Comparison of ENCODE assay signal across 1 cellular context in genomic region chr1:151327223-151327902, GRCh38.
TF ChIP-seq lines count a peak whose summit lies in the region.

Gene PI4KB, minus strand, starts transcription at chr1:151327416. Its CDS starts 10,935 bp downstream, at chr1:151316481.

TF ChIP-seq in HepG2, 621 proteins besides CTCF, POLR2A, EP300 and RAD21 (continued from another document):
- no peak for TF ChIP-seq SNAPC4 (CRISPR knock-in tag; IDR thresholded peaks at IDR 0.05)
- no peak for TF ChIP-seq ZNF879 (CRISPR knock-in tag; IDR thresholded peaks at IDR 0.05)
- no peak for TF ChIP-seq ZNF484 (CRISPR knock-in tag; IDR thresholded peaks at IDR 0.05; ENCODE audit: borderline replicate concordance, low read depth)
- no peak for TF ChIP-seq TOPORS (CRISPR knock-in tag; IDR thresholded peaks at IDR 0.05)
- TF ChIP-seq LCORL (IDR thresholded peaks at IDR 0.05) = no peak
- TF ChIP-seq LCORL (CRISPR knock-in tag; IDR thresholded peaks at IDR 0.05) = 0 out of 2 replicates have a peak, but pooled peaks have one; percentile 14
- TF ChIP-seq ZNF468 (CRISPR knock-in tag; IDR thresholded peaks at IDR 0.05) = no peak
- no peak for TF ChIP-seq SALL2 (CRISPR knock-in tag; IDR thresholded peaks at IDR 0.05)
- TF ChIP-seq ZNF138 (CRISPR knock-in tag; IDR thresholded peaks at IDR 0.05; ENCODE audit: low read depth) = 0 out of 2 replicates have a peak, but pooled peaks have one; percentile 62
- TF ChIP-seq, protein P1, sequence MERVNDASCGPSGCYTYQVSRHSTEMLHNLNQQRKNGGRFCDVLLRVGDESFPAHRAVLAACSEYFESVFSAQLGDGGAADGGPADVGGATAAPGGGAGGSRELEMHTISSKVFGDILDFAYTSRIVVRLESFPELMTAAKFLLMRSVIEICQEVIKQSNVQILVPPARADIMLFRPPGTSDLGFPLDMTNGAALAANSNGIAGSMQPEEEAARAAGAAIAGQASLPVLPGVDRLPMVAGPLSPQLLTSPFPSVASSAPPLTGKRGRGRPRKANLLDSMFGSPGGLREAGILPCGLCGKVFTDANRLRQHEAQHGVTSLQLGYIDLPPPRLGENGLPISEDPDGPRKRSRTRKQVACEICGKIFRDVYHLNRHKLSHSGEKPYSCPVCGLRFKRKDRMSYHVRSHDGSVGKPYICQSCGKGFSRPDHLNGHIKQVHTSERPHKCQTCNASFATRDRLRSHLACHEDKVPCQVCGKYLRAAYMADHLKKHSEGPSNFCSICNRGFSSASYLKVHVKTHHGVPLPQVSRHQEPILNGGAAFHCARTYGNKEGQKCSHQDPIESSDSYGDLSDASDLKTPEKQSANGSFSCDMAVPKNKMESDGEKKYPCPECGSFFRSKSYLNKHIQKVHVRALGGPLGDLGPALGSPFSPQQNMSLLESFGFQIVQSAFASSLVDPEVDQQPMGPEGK (CRISPR knock-in tag; IDR thresholded peaks at IDR 0.05) = no peak
- TF ChIP-seq ZNF343 (CRISPR knock-in tag; IDR thresholded peaks at IDR 0.05) = no peak
- no peak for TF ChIP-seq SOX6 (IDR thresholded peaks at IDR 0.05)
- TF ChIP-seq SOX6 (CRISPR knock-in tag; IDR thresholded peaks at IDR 0.05) = no peak
- peak; percentile 3; the same call in 1 of the 2 replicates for TF ChIP-seq BHLHE40 (IDR thresholded peaks at IDR 0.05; ENCODE audit: low read length)
- peak; percentile 61 for TF ChIP-seq ASH2L (IDR thresholded peaks at IDR 0.05; ENCODE audit: insufficient read length, low read depth, low read length)
- 0 out of 2 replicates have a peak, but pooled peaks have one; percentile 6 for TF ChIP-seq KDM4B (CRISPR knock-in tag; IDR thresholded peaks at IDR 0.05)
- TF ChIP-seq POGK (CRISPR knock-in tag; conservative IDR thresholded peaks at IDR 0.05) = 0 out of 2 replicates have a peak, but pooled peaks have one; percentile 9
- TF ChIP-seq SMARCE1 (IDR thresholded peaks at IDR 0.05; ENCODE audit: borderline replicate concordance) = no peak
- TF ChIP-seq ZNF564 (CRISPR knock-in tag; IDR thresholded peaks at IDR 0.05) = 0 out of 2 replicates have a peak, but pooled peaks have one; percentile 70
- no peak for TF ChIP-seq ZBTB42 (CRISPR knock-in tag; IDR thresholded peaks at IDR 0.05)
- TF ChIP-seq ZNF142 (CRISPR knock-in tag; IDR thresholded peaks at IDR 0.05) = no peak
- TF ChIP-seq ZBTB14 (CRISPR knock-in tag; IDR thresholded peaks at IDR 0.05) = no peak
- no peak for TF ChIP-seq ZNF713 (CRISPR knock-in tag; IDR thresholded peaks at IDR 0.05)
- TF ChIP-seq NCOA1 (CRISPR knock-in tag; IDR thresholded peaks at IDR 0.05) = no peak
- TF ChIP-seq POLR2G (IDR thresholded peaks at IDR 0.05; ENCODE audit: low read depth, low read length) = peak; percentile 79
